In genomic region chr11:10933455-10934292, GRCh38 we compare ENCODE assay signal across 8 cellular contexts.
A peak's percentile ranks its signal among the peaks of the same experiment; 100 is the strongest.
DNase-seq lines count a peak whose midpoint lies in the region; ATAC-seq, FAIRE-seq and TF ChIP-seq lines count a peak whose summit lies in the region.

No MANE protein-coding gene starts in this region.

- peak overlapping the region; percentile 14; the same call in 1 of the 2 replicates for H3K4me3 ChIP-seq in GM08714 (ENCODE audit: low read length)
- H3K4me3 ChIP-seq in left ventricle myocardium inferior = peak overlapping the region; percentile 65
- H3K4me3 ChIP-seq in psoas muscle = peak overlapping the region; percentile 63

- no peaks in the 10 kb centered on the region for H3K27me3 ChIP-seq in left ventricle myocardium inferior (ENCODE audit: low read depth)
- H3K27me3 ChIP-seq in psoas muscle (ENCODE audit: insufficient read depth in 3 of 3, low read length in 2 of 3) = no peaks in the 10 kb centered on the region

- WGBS in psoas muscle, 3 donors = 6 to 7% (median 6%) methylated on average over 20 of the region's 20 CpGs

- peak; percentile 85 for DNase-seq in NCI-H1105 (lab: John Stamatoyannopoulos, UW)
- DNase-seq in T-helper 1 cell = peak; percentile 42 to 78 (median 65)
- DNase-seq in amniotic stem cell (lab: John Stamatoyannopoulos, UW) = peak; percentile 81
- peak; percentile 87 for DNase-seq in left ventricle myocardium inferior
- peak; percentile 89 to 94 for DNase-seq in psoas muscle
- peak; percentile 86 for DNase-seq in urothelium cell line (ENCODE audit: low spot score)

- H3K4me1 ChIP-seq in left ventricle myocardium inferior = peaks cover 36% of the 10 kb centered on the region
- no peaks in the 10 kb centered on the region for H3K4me1 ChIP-seq in psoas muscle

- intact Hi-C loops in left ventricle myocardium inferior (cut with micrococcal nuclease) (loop anchor here (5.0 to 10.0 kb wide), 2 partner anchors 89 to 851 kb away; no protein-coding TSS in a partner anchor), psoas muscle (cut with DNase I) (loop anchor here (1.0 to 10.0 kb wide), 5 partner anchors 88 to 854 kb away; no protein-coding TSS in a partner anchor)

- H3K9me3 ChIP-seq in left ventricle myocardium inferior (replicated peaks) = no peaks in the 10 kb centered on the region
- no peaks in the 10 kb centered on the region for H3K9me3 ChIP-seq in psoas muscle

- TF ChIP-seq CTCF in left ventricle myocardium inferior (IDR thresholded peaks at IDR 0.05; ENCODE audit: borderline replicate concordance) (peak; percentile 98), psoas muscle (IDR thresholded peaks at IDR 0.05) (peak; percentile 99)

- H3K36me3 ChIP-seq in left ventricle myocardium inferior (no peaks in the 10 kb centered on the region), psoas muscle (ENCODE audit: insufficient read depth in 1 of 2, low read depth in 1 of 2) (no peaks in the 10 kb centered on the region)

- peak; percentile 53 for FAIRE-seq in urothelium cell line (lab: Jason Lieb, UNC)

- H3K27ac ChIP-seq in left ventricle myocardium inferior (replicated peaks) = peak overlapping the region; percentile 79
- peak overlapping the region; percentile 65 for H3K27ac ChIP-seq in psoas muscle

- ATAC-seq in HG02588 (IDR thresholded peaks at IDR 0.05; ENCODE audit: unreplicated experiment) (peak; percentile 79), psoas muscle (peak; percentile 87 to 91 (median 90))

Comparison
In these comparisons a context has a peak if more than half of its experiments do, and no peak if none do; other contexts are left out.
1. Peak in every context shown above with its lines: DNase-seq, ATAC-seq, H3K4me3 ChIP-seq and H3K27ac ChIP-seq.
2. H3K4me3 ChIP-seq: peak in every context shown above with its lines; median percentile 65 in left ventricle myocardium inferior; 63 in psoas muscle; 14 in GM08714.